ENCODE assay signal across 2 cellular contexts in genomic region chr10:23387516-23387915, GRCh38. TPM values are rescaled to one million over a fixed set of nuclear protein-coding genes. Genes with fewer than 3 reads are reported as not detected.
"Had no signal": no experiment of that assay in that cellular context is flagged by ENCODE, and none has a peak within 500 bp of the region (broad histone marks: within the 10 kb centered on the region; RNA-seq: fewer than 3 reads in every experiment).

No MANE protein-coding gene starts in this region.

RNA-seq across cellular contexts. Expression of gene C10orf67, which starts 42.9 kb away (rescaled TPM):
- total RNA-seq: G401 had no signal
- polyA plus RNA-seq: GM12878 had no signal
